In genomic region chr4:138952405-138952804, GRCh38 we compare ENCODE assay signal across 12 cellular contexts.
DNase-seq lines count a peak whose midpoint lies in the region; ATAC-seq lines count a peak whose summit lies in the region.
"Had no signal": no experiment of that assay in that cellular context is flagged by ENCODE, and none has a peak within 500 bp of the region (broad histone marks: within the 10 kb centered on the region; RNA-seq: fewer than 3 reads in every experiment).

No MANE protein-coding gene starts in this region.

- ATAC-seq in activated CD4-positive, CD25-positive, alpha-beta regulatory T cell treated with anti-CD3 and anti-CD28 coated beads, Interleukin-2, amount 50 U/mL, for 24 hours = peak; percentile 58 to 60
- no peak for ATAC-seq in HG03280 (IDR thresholded peaks at IDR 0.05; ENCODE audit: unreplicated experiment)
- ATAC-seq: WTC11 had no signal

- intact Hi-C loops in posterior cingulate gyrus (cut with DNase I) = no loop called here

- no peak for DNase-seq in activated CD4-positive, CD25-positive, alpha-beta regulatory T cell treated with anti-CD3 and anti-CD28 coated beads, Interleukin-2, amount 50 U/mL, for 72 hours
- DNase-seq in activated CD4-positive, alpha-beta T cell treated with anti-CD3 and anti-CD28 coated beads, Interleukin-2, amount 50 U/mL, for 48 hours = peak; percentile 3 to 24
- DNase-seq in islet precursor cell (peak; percentile 72), posterior cingulate gyrus (no peak), NCI-H146 (lab: John Stamatoyannopoulos, UW) (no peak)
- peak; percentile 12 to 18 for DNase-seq in stimulated activated CD8-positive, alpha-beta memory T cell treated with anti-CD3 and anti-CD28 coated beads, Interleukin-15, amount 100 ng/mL, for 48 hours (ENCODE audit: low read depth in 2 of 2)
- DNase-seq: Caco-2; effector CD4-positive, alpha-beta T cell; NCI-H69 had no signal

Comparison
In these comparisons a context has a peak if more than half of its experiments do, and no peak if none do; other contexts are left out.
1. DNase-seq: peak in activated CD4-positive, alpha-beta T cell treated with anti-CD3 and anti-CD28 coated beads, Interleukin-2, amount 50 U/mL, for 48 hours (2 of 2), islet precursor cell (single experiment) and stimulated activated CD8-positive, alpha-beta memory T cell treated with anti-CD3 and anti-CD28 coated beads, Interleukin-15, amount 100 ng/mL, for 48 hours (2 of 2); none in activated CD4-positive, CD25-positive, alpha-beta regulatory T cell treated with anti-CD3 and anti-CD28 coated beads, Interleukin-2, amount 50 U/mL, for 72 hours (single experiment), posterior cingulate gyrus (0 of 10) and NCI-H146 (single experiment).